24 cellular contexts compared by ENCODE assay signal in the genomic region with DNA sequence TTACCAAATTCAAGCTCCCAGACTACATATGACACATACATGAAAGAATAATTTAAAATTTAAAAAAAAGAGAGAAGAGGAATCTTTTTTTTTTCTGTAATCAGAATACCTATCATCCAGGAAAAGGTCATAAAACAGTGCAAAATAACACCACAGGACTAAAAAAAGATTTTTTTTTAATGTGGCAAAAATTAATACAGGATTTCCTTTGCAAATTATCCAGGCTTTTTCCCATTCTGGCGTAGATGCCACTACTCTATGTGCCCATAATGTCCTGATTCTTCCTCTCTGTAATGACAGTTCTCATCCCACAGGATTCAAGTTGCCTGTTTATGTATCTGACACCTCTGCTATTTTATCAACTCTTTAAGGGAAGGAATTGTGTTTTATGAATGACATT.
"Had no signal": no experiment of that assay in that cellular context is flagged by ENCODE, and none has a peak within 500 bp of the region (broad histone marks: within the 10 kb centered on the region; RNA-seq: fewer than 3 reads in every experiment).

No MANE protein-coding gene starts in this region.

- DNase-seq: colonic mucosa; cortex of kidney; dorsolateral prefrontal cortex; effector CD4-positive, alpha-beta T cell; effector memory CD4-positive, alpha-beta T cell; foreskin fibroblast; foreskin melanocyte; gastrocnemius medialis; glutamatergic neuron; head of caudate nucleus; heart right ventricle; hippocampal formation; left cardiac atrium; left lung; left ventricle myocardium superior; lower lobe of right lung; mesenchymal stem cell; mucosa of descending colon; naive B cell had no signal

- H3K27me3 Mint-ChIP-seq: dendritic cell treated with granulocyte-macrophage colony-stimulating factor and Interleukin-4, amounts not matched to agents 40 ng/mL and 50 ng/mL, for 4 days; naive B cell had no signal

- H3K27ac Mint-ChIP-seq: dendritic cell treated with granulocyte-macrophage colony-stimulating factor and Interleukin-4, amounts not matched to agents 40 ng/mL and 50 ng/mL, for 4 days had no signal

- H3K4me3 Mint-ChIP-seq: dendritic cell treated with granulocyte-macrophage colony-stimulating factor and Interleukin-4, amounts not matched to agents 40 ng/mL and 50 ng/mL, for 4 days; mesothelial cell of epicardium had no signal

- ATAC-seq: gastrocnemius medialis, heart right ventricle, left cardiac atrium, left lung, left ventricle myocardium superior, lower lobe of right lung, mucosa of descending colon had no signal

- H3K36me3 ChIP-seq: colonic mucosa, esophagus muscularis mucosa, gastrocnemius medialis, heart right ventricle, left lung, lower lobe of right lung had no signal

- H3K4me1 ChIP-seq: colonic mucosa, gastrocnemius medialis, heart right ventricle, left lung, lower lobe of right lung had no signal

- H3K27ac ChIP-seq: colonic mucosa, dorsolateral prefrontal cortex, esophagus muscularis mucosa, gastrocnemius medialis, heart right ventricle, left lung, lower lobe of right lung had no signal

- H3K4me3 ChIP-seq: colonic mucosa, dorsolateral prefrontal cortex, esophagus muscularis mucosa, gastrocnemius medialis, heart right ventricle, left lung, lower lobe of right lung, mucosa of descending colon had no signal

- FAIRE-seq: islet of Langerhans, keratinocyte had no signal

- H3K27me3 ChIP-seq: colonic mucosa, dorsolateral prefrontal cortex, esophagus muscularis mucosa, gastrocnemius medialis, heart right ventricle, left lung had no signal

- H3K9me3 ChIP-seq: colonic mucosa, gastrocnemius medialis had no signal
